19 cellular contexts compared by ENCODE assay signal in genomic region chr22:49480340-49480739, GRCh38.
"Had no signal": no experiment of that assay in that cellular context is flagged by ENCODE, and none has a peak within 500 bp of the region (broad histone marks: within the 10 kb centered on the region; RNA-seq: fewer than 3 reads in every experiment).

No MANE protein-coding gene starts in this region.

- H3K4me1 ChIP-seq: parathyroid adenoma, psoas muscle, right lobe of liver, tibial artery, upper lobe of right lung had no signal

- ATAC-seq: heart left ventricle; mucosa of descending colon; naive thymus-derived CD8-positive, alpha-beta T cell; psoas muscle; right lobe of liver; stimulated activated effector memory CD8-positive, alpha-beta T cell treated with anti-CD3 and anti-CD28 coated beads, Interleukin-12 subunit alpha, Interleukin-12 subunit beta, amount 100 ng/mL, for 72 hours; stimulated activated naive CD8-positive, alpha-beta T cell treated with anti-CD3 and anti-CD28 coated beads, Interleukin-15, Interleukin-2, amounts not matched to agents 100 U/mL and 50 U/mL, for 24 hours; upper lobe of right lung had no signal

- H3K4me3 ChIP-seq: heart left ventricle, mucosa of descending colon, psoas muscle, right lobe of liver, tibial artery, upper lobe of right lung had no signal

- H3K4me3 Mint-ChIP-seq: dendritic cell treated with granulocyte-macrophage colony-stimulating factor and Interleukin-4, amounts not matched to agents 40 ng/mL and 50 ng/mL, for 4 days; naive thymus-derived CD8-positive, alpha-beta T cell; stimulated activated effector memory CD8-positive, alpha-beta T cell treated with anti-CD3 and anti-CD28 coated beads, Interleukin-12 subunit alpha, Interleukin-12 subunit beta, amount 100 ng/mL, for 72 hours had no signal

- H3K36me3 ChIP-seq: heart left ventricle, right lobe of liver, tibial artery, upper lobe of right lung had no signal

- H3K9ac ChIP-seq: parathyroid adenoma had no signal

- DNase-seq: cerebellar nuclear complex; erythroblast; foreskin melanocyte; heart left ventricle; hippocampal formation; kidney glomerular epithelial cell; mucosa of descending colon; naive thymus-derived CD8-positive, alpha-beta T cell; psoas muscle; retina; right lobe of liver; stimulated activated CD4-positive, alpha-beta T cell treated with anti-CD3 and anti-CD28 coated beads, Interleukin-4, amount 100 ng/mL, for 1 hour; stimulated activated CD8-positive, alpha-beta memory T cell treated with anti-CD3 and anti-CD28 coated beads, Interleukin-4, amount 100 ng/mL, for 48 hours; stimulated activated naive CD8-positive, alpha-beta T cell treated with anti-CD3 and anti-CD28 coated beads, Interleukin-15, Interleukin-2, amounts not matched to agents 100 U/mL and 50 U/mL, for 24 hours; tibial artery; upper lobe of right lung had no signal

- H3K9me3 ChIP-seq: heart left ventricle, mucosa of descending colon, psoas muscle, right lobe of liver, tibial artery, upper lobe of right lung had no signal

- H3K36me3 Mint-ChIP-seq: stimulated activated effector memory CD8-positive, alpha-beta T cell treated with anti-CD3 and anti-CD28 coated beads, Interleukin-12 subunit alpha, Interleukin-12 subunit beta, amount 100 ng/mL, for 72 hours had no signal

- H2AFZ ChIP-seq: parathyroid adenoma had no signal

- H3K27ac Mint-ChIP-seq: dendritic cell treated with granulocyte-macrophage colony-stimulating factor and Interleukin-4, amounts not matched to agents 40 ng/mL and 50 ng/mL, for 4 days; stimulated activated effector memory CD8-positive, alpha-beta T cell treated with anti-CD3 and anti-CD28 coated beads, Interleukin-12 subunit alpha, Interleukin-12 subunit beta, amount 100 ng/mL, for 72 hours had no signal

- H3K27me3 ChIP-seq: right lobe of liver, upper lobe of right lung had no signal

- H3K79me2 ChIP-seq: parathyroid adenoma had no signal

- H3K27ac ChIP-seq: heart left ventricle, parathyroid adenoma, psoas muscle, right lobe of liver, tibial artery, upper lobe of right lung had no signal
